In the genomic region with DNA sequence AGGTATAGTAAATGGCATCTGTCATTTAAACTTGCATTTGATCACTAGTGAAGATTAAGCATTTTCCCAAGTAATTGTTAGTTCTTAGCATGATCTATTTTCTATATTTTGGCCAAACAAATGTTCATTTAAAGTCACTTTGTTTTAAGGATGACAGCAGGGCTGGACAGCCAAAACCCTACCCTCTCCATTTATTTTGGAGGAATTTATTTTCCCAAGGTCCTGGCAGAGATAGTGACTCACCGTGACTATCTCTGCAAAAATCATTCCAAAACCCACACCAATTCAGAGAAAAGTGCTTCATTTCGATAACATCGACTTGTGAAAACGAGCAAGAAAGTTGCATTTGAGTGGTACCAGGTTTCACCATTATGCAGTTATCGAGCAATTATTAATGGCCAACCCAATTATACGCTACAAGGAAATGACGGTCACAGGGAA, we compare ENCODE assay signal across 8 cellular contexts. TPM values are rescaled to one million over a fixed set of nuclear protein-coding genes. Genes with fewer than 3 reads are reported as not detected.
DNase-seq lines count a peak whose midpoint lies in the region; ATAC-seq and TF ChIP-seq lines count a peak whose summit lies in the region.

No MANE protein-coding gene starts in this region.

- H3K4me1 Mint-ChIP-seq in WTC11, result peaks cover 49% of the 10 kb centered on the region

- H3K27ac ChIP-seq in hepatocyte, result peak overlapping the region; percentile 98

- no peaks in the 10 kb centered on the region for H3K9me2 ChIP-seq in hepatocyte (replicated peaks; ENCODE audit: insufficient read depth)

- ATAC-seq in GM21723 (IDR thresholded peaks at IDR 0.05; ENCODE audit: unreplicated experiment), result peak; percentile 21
- ATAC-seq in WTC11, result no peak
- peak; percentile 11 for ATAC-seq in stimulated activated naive CD8-positive, alpha-beta T cell treated with anti-CD3 and anti-CD28 coated beads, Interleukin-15, Interleukin-2, amounts not matched to agents 100 U/mL and 50 U/mL, for 24 hours
- no peak for ATAC-seq in GM21717 (IDR thresholded peaks at IDR 0.05; ENCODE audit: unreplicated experiment)
- ATAC-seq in GM18520 (IDR thresholded peaks at IDR 0.05; ENCODE audit: unreplicated experiment), result no peak

- H4K20me1 ChIP-seq in hepatocyte (ENCODE audit: insufficient read depth, poor library complexity, severe bottlenecking), result peaks cover 29% of the 10 kb centered on the region

- peak overlapping the region; percentile 98 for H3K27ac Mint-ChIP-seq in WTC11

- H3K4me2 ChIP-seq in hepatocyte, result peak overlapping the region; percentile 73

- POLR2A ChIA-PET in AG04449 (lab: Yijun Ruan, JAX), result no interaction called here
- POLR2A ChIA-PET in WTC11 (lab: Charles Lee), result no interaction called here

- H3K27me3 ChIP-seq in hepatocyte, result no peaks in the 10 kb centered on the region

- peaks cover 30% of the 10 kb centered on the region for H3K79me2 ChIP-seq in hepatocyte

- H3K4me3 ChIP-seq in AG04449 (ENCODE audit: low read depth, low read length), result peak overlapping the region; percentile 100
- peak overlapping the region; percentile 75 for H3K4me3 ChIP-seq in hepatocyte

- peaks cover 30% of the 10 kb centered on the region for H3K4me1 ChIP-seq in hepatocyte (ENCODE audit: insufficient read depth)

- peak overlapping the region; percentile 92 for H2AFZ ChIP-seq in hepatocyte

- TF ChIP-seq CTCF in AG04449 (IDR thresholded peaks at IDR 0.05; ENCODE audit: insufficient read depth, low read length, missing control alignments) (no peak), WTC11 (IDR thresholded peaks at IDR 0.05) (no peak), hepatocyte (IDR thresholded peaks at IDR 0.05; ENCODE audit: poor library complexity) (no peak)

- peak overlapping the region; percentile 88 for H3K4me3 Mint-ChIP-seq in WTC11

- no peak for DNase-seq in AG04449 (ENCODE audit: low read depth, low spot score)
- no peak for DNase-seq in WTC11 (ENCODE audit: low spot score)
- no peak for DNase-seq in hepatocyte (ENCODE audit: low spot score)
- DNase-seq in stimulated activated naive CD8-positive, alpha-beta T cell treated with anti-CD3 and anti-CD28 coated beads, Interleukin-15, Interleukin-2, amounts not matched to agents 100 U/mL and 50 U/mL, for 24 hours, result no peak
- no peak for DNase-seq in DMS53 (lab: John Stamatoyannopoulos, UW)

- 2% methylated on average over 7 of the region's 7 CpGs for WGBS in hepatocyte (ENCODE audit: low lambda C conversion rate, missing lambda C conversion rate)

- no peaks in the 10 kb centered on the region for H3K9me3 Mint-ChIP-seq in WTC11

- H3K36me3 ChIP-seq in hepatocyte (replicated peaks; ENCODE audit: insufficient read depth, low read depth), result no peaks in the 10 kb centered on the region

- no peaks in the 10 kb centered on the region for H3K36me3 Mint-ChIP-seq in WTC11

- peaks cover 2% of the 10 kb centered on the region; the same call in 1 of the 2 replicates for H3K27me3 Mint-ChIP-seq in WTC11 (ENCODE audit: low read depth)

- no peaks in the 10 kb centered on the region for H3K9me3 ChIP-seq in hepatocyte (ENCODE audit: low read depth)

- CTCF ChIA-PET in AG04449 (lab: Yijun Ruan, JAX), result interaction anchor here (0.6 to 2.0 kb wide), 4 partner anchors 9 to 39 kb away, joined by 3 to 7 read pairs (median 3); no protein-coding TSS in a partner anchor
- CTCF ChIA-PET in WTC11 (lab: Charles Lee), result interaction anchor here (0.5 to 4.2 kb wide), 16 partner anchors 10 to 478 kb away, joined by 3 to 24 read pairs (median 4); no protein-coding TSS in a partner anchor

TF ChIP-seq in WTC11, 78 proteins besides CTCF, POLR2A, EP300 and RAD21:
- no peak for TF ChIP-seq AFF4 (CRISPR knock-in tag; IDR thresholded peaks at IDR 0.05; ENCODE audit: borderline replicate concordance)
- 0 out of 2 replicates have a peak, but pooled peaks have one; percentile 38 for TF ChIP-seq JUN (CRISPR knock-in tag; IDR thresholded peaks at IDR 0.05)
TF ChIP-seq in WTC11: peak in this region for 1.

RNA-seq across cellular contexts. Expression of gene AKAP1, which starts 0.7 kb away (rescaled TPM):
- total RNA-seq in WTC11 (2021) (55.9 to 74.5 TPM (median 56.2 TPM) in 3 replicates), hepatocyte (46.7 and 59.1 TPM in 2 replicates)
- 28.0 and 33.0 TPM in 2 replicates for polyA plus RNA-seq in hepatocyte

Comparison
In these comparisons a context has a peak if more than half of its experiments do, and no peak if none do; other contexts are left out.
1. ATAC-seq: peak in GM21723 (single experiment) and stimulated activated naive CD8-positive, alpha-beta T cell treated with anti-CD3 and anti-CD28 coated beads, Interleukin-15, Interleukin-2, amounts not matched to agents 100 U/mL and 50 U/mL, for 24 hours (single experiment); none in WTC11 (single experiment), GM21717 (single experiment) and GM18520 (single experiment).